ENCODE assay signal across 9 cellular contexts in the genomic region with DNA sequence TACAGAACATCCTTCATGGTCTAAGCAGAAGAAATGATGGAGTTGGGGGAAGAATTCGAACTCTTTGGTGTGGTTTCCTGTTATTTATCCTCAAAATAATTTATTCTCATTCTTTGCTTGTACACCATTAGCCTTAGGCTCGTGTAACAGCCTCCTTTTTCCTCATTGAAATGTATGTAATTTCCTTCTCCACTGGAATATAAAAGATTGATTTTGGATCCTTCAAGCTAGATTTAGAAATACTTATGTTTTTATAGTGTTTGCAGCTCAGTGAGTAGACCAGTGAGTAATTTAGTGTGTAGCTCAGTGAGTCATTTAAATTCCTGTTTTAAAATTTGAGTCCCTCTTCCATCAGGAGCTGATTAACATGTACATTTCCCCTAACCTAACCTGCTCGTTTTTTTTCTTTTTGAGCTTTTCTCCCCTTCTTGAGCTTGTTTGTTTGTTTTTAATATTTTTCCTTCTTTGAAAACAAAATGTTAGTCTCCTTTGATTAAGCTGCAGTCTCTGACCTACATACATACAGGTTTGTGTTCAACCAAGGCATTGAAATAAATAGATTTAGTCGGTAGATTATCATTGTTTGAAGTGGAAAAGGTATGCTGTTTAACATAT. TPM values are rescaled to one million over a fixed set of nuclear protein-coding genes. Genes with fewer than 3 reads are reported as not detected.
DNase-seq lines count a peak whose midpoint lies in the region; ATAC-seq and TF ChIP-seq lines count a peak whose summit lies in the region.
"Had no signal": no experiment of that assay in that cellular context is flagged by ENCODE, and none has a peak within 500 bp of the region (broad histone marks: within the 10 kb centered on the region; RNA-seq: fewer than 3 reads in every experiment).

No MANE protein-coding gene starts in this region.

- H3K9me3 Mint-ChIP-seq in activated T-cell treated with anti-CD3 and anti-CD28 coated beads, Interleukin-2, amount 50 U/mL, for 24 hours = no peaks in the 10 kb centered on the region
- H3K9me3 Mint-ChIP-seq in activated T-helper 2 cell treated with anti-CD3 and anti-CD28 coated beads, Interferon-gamma antibody, Interleukin-2, Interleukin-4, amounts not matched to agents 10 μg/mL and 5 μg/mL and 100 μg/mL, durations not matched to agents 14 hours and 24 hours and 36 hours = no peaks in the 10 kb centered on the region

- H3K27me3 Mint-ChIP-seq in activated T-cell treated with anti-CD3 and anti-CD28 coated beads, Interleukin-2, amount 50 U/mL, for 24 hours = no peaks in the 10 kb centered on the region
- H3K27me3 Mint-ChIP-seq in activated T-helper 2 cell treated with anti-CD3 and anti-CD28 coated beads, Interferon-gamma antibody, Interleukin-2, Interleukin-4, amounts not matched to agents 10 μg/mL and 5 μg/mL and 100 μg/mL, durations not matched to agents 14 hours and 24 hours and 36 hours (ENCODE audit: low read depth) = no peaks in the 10 kb centered on the region

- no peaks in the 10 kb centered on the region for H3K9me3 ChIP-seq in thoracic aorta
- no peaks in the 10 kb centered on the region for H3K9me3 ChIP-seq in spleen

- no peaks in the 10 kb centered on the region for H3K27me3 ChIP-seq in thoracic aorta (replicated peaks; ENCODE audit: insufficient read depth)
- H3K27me3 ChIP-seq in spleen (replicated peaks in 1 of 7) = no peaks in the 10 kb centered on the region

- no peak for ATAC-seq in thoracic aorta (ENCODE audit: insufficient number of reproducible peaks, low FRiP score, low read depth)

- no peak overlapping the region for H3K4me3 ChIP-seq in foreskin fibroblast (ENCODE audit: low read depth in 1 of 2, low read length in 2 of 2)
- peak overlapping the region; percentile 28 for H3K4me3 ChIP-seq in thoracic aorta
- no peak overlapping the region for H3K4me3 ChIP-seq in spleen

- no peak for DNase-seq in activated T-cell treated with anti-CD3 and anti-CD28 coated beads, Interleukin-2, amount 50 U/mL, for 24 hours
- DNase-seq in activated T-cell treated with anti-CD3 and anti-CD28 coated beads for 4 hours = no peak
- DNase-seq in activated T-helper 2 cell treated with anti-CD3 and anti-CD28 coated beads, Interferon-gamma antibody, Interleukin-2, Interleukin-4, amounts not matched to agents 10 μg/mL and 5 μg/mL and 100 μg/mL, durations not matched to agents 14 hours and 24 hours and 36 hours (ENCODE audit: low spot score) = no peak
- DNase-seq in foreskin fibroblast = peak; percentile 57 to 79
- no peak for DNase-seq in thoracic aorta (ENCODE audit: low spot score)
- no peak for DNase-seq in NCI-H1930 (lab: John Stamatoyannopoulos, UW)
- no peak for DNase-seq in spleen
- no peak for DNase-seq in stimulated activated CD4-positive, alpha-beta T cell treated with anti-CD3 and anti-CD28 coated beads, Interleukin-1b, Interleukin-23, amount 100 ng/mL, for 48 hours
- DNase-seq: NCI-H526 had no signal

- no peaks in the 10 kb centered on the region for H3K36me3 ChIP-seq in thoracic aorta
- H3K36me3 ChIP-seq in spleen = no peaks in the 10 kb centered on the region

- WGBS in spleen, 5 donors = 26 to 34% (median 28%) methylated on average over 4 of the region's 4 CpGs

- peak overlapping the region in 1 of 2 donors; percentile 55 for H3K27ac ChIP-seq in thoracic aorta
- H3K27ac ChIP-seq in spleen = peak overlapping the region in 4 of 8 donors; percentile 13 to 100 (median 66)

- peaks cover 45 to 60% of the 10 kb centered on the region in 2 donors for H3K4me1 ChIP-seq in thoracic aorta (ENCODE audit: control insufficient read depth in 1 of 2, low read depth in 2 of 2)
- H3K4me1 ChIP-seq in spleen = peaks cover 65 to 95% (median 93%) of the 10 kb centered on the region in 6 donors

- TF ChIP-seq CTCF in foreskin fibroblast (IDR thresholded peaks at IDR 0.05; ENCODE audit: low read depth, low read length) (no peak), thoracic aorta (IDR thresholded peaks at IDR 0.05) (no peak), spleen (IDR thresholded peaks at IDR 0.05 in 8 of 11, conservative IDR thresholded peaks at IDR 0.05 in 3 of 11) (no peak)

- peaks cover 10% of the 10 kb centered on the region for H3K36me3 Mint-ChIP-seq in activated T-cell treated with anti-CD3 and anti-CD28 coated beads, Interleukin-2, amount 50 U/mL, for 24 hours (ENCODE audit: low read depth)
- peaks cover 4% of the 10 kb centered on the region for H3K36me3 Mint-ChIP-seq in activated T-helper 2 cell treated with anti-CD3 and anti-CD28 coated beads, Interferon-gamma antibody, Interleukin-2, Interleukin-4, amounts not matched to agents 10 μg/mL and 5 μg/mL and 100 μg/mL, durations not matched to agents 14 hours and 24 hours and 36 hours (ENCODE audit: low read depth)

- H3K27ac Mint-ChIP-seq in activated T-cell treated with anti-CD3 and anti-CD28 coated beads, Interleukin-2, amount 50 U/mL, for 24 hours = peak overlapping the region; percentile 95
- peak overlapping the region; percentile 19 for H3K27ac Mint-ChIP-seq in activated T-helper 2 cell treated with anti-CD3 and anti-CD28 coated beads, Interferon-gamma antibody, Interleukin-2, Interleukin-4, amounts not matched to agents 10 μg/mL and 5 μg/mL and 100 μg/mL, durations not matched to agents 14 hours and 24 hours and 36 hours

- H3K4me3 Mint-ChIP-seq in activated T-cell treated with anti-CD3 and anti-CD28 coated beads, Interleukin-2, amount 50 U/mL, for 24 hours = peak overlapping the region; percentile 74
- no peak overlapping the region for H3K4me3 Mint-ChIP-seq in activated T-helper 2 cell treated with anti-CD3 and anti-CD28 coated beads, Interferon-gamma antibody, Interleukin-2, Interleukin-4, amounts not matched to agents 10 μg/mL and 5 μg/mL and 100 μg/mL, durations not matched to agents 14 hours and 24 hours and 36 hours (ENCODE audit: low read depth)

- H3K4me1 Mint-ChIP-seq in activated T-cell treated with anti-CD3 and anti-CD28 coated beads, Interleukin-2, amount 50 U/mL, for 24 hours (ENCODE audit: low read depth) = peaks cover 89% of the 10 kb centered on the region
- H3K4me1 Mint-ChIP-seq in activated T-helper 2 cell treated with anti-CD3 and anti-CD28 coated beads, Interferon-gamma antibody, Interleukin-2, Interleukin-4, amounts not matched to agents 10 μg/mL and 5 μg/mL and 100 μg/mL, durations not matched to agents 14 hours and 24 hours and 36 hours (ENCODE audit: low read depth) = peaks cover 57% of the 10 kb centered on the region

- TF ChIP-seq POLR2A in spleen (IDR thresholded peaks at IDR 0.05) = no peak

- intact Hi-C loops in activated T-helper 2 cell treated with anti-CD3 and anti-CD28 coated beads, Interferon-gamma antibody, Interleukin-2, Interleukin-4, amounts not matched to agents 10 μg/mL and 5 μg/mL and 100 μg/mL, durations not matched to agents 14 hours and 24 hours and 36 hours (cut with micrococcal nuclease) = loop anchor here (5.0 to 10.0 kb wide), 2 partner anchors 42 to 385 kb away; no protein-coding TSS in a partner anchor
- intact Hi-C loops in spleen (cut with DNase I; ENCODE audit: low total_unique reads) = no loop called here

RNA-seq across cellular contexts. Expression of a gene that starts 5.6 kb away (rescaled TPM):
- 41.2 and 47.6 TPM in 2 replicates for total RNA-seq in activated T-helper 2 cell treated with anti-CD3 and anti-CD28 coated beads, Interferon-gamma antibody, Interleukin-2, Interleukin-4, amounts not matched to agents 10 μg/mL and 5 μg/mL and 100 μg/mL, durations not matched to agents 14 hours and 24 hours and 36 hours
- total RNA-seq in thoracic aorta (10 to 100 TPM; 37.8 to 54.4 TPM), spleen (100 to 1,000 TPM in 4 of 7 donors, 10 to 100 TPM in 3; 82.0 to 136 (median 112) TPM)
- 10 to 100 TPM; 29.5 to 48.4 (median 38.4) TPM for polyA plus RNA-seq in spleen

Comparison
In these comparisons a context has a peak if more than half of its experiments do, and no peak if none do; other contexts are left out.
1. DNase-seq: peak in foreskin fibroblast (2 of 2); none in activated T-cell treated with anti-CD3 and anti-CD28 coated beads, Interleukin-2, amount 50 U/mL, for 24 hours (single experiment), activated T-cell treated with anti-CD3 and anti-CD28 coated beads for 4 hours (single experiment), activated T-helper 2 cell treated with anti-CD3 and anti-CD28 coated beads, Interferon-gamma antibody, Interleukin-2, Interleukin-4, amounts not matched to agents 10 μg/mL and 5 μg/mL and 100 μg/mL, durations not matched to agents 14 hours and 24 hours and 36 hours (single experiment), thoracic aorta (single experiment), NCI-H1930 (0 of 2), spleen (single experiment) and stimulated activated CD4-positive, alpha-beta T cell treated with anti-CD3 and anti-CD28 coated beads, Interleukin-1b, Interleukin-23, amount 100 ng/mL, for 48 hours (single experiment).